24 cellular contexts compared by ENCODE assay signal in the genomic region with DNA sequence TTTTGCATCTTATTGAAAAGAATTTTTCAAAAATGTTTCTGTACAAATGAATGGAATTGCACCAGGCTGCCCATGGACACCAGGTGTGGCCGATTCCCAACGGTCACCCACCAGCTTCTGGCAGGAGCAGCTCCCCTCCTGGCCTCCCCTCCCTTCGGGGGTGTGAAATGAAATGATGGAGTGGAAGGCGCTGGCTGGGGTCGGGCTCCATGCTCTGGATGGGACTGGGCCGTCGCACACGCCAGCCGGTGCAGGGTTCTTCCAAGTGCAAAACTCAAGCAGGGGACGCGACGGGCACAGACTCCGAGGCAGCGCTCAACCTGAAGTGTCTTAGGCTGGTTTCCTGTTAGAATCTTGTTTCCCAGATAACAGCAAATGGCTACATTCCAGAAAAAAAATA. TPM values are rescaled to one million over a fixed set of nuclear protein-coding genes. Genes with fewer than 3 reads are reported as not detected.
"Had no signal": no experiment of that assay in that cellular context is flagged by ENCODE, and none has a peak within 500 bp of the region (broad histone marks: within the 10 kb centered on the region; RNA-seq: fewer than 3 reads in every experiment).

No MANE protein-coding gene starts in this region.

- ATAC-seq: activated CD8-positive, alpha-beta memory T cell treated with anti-CD3 and anti-CD28 coated beads, Interleukin-2, amount 10 ng/mL, durations not matched to agents 7 days and 5 days; naive thymus-derived CD4-positive, alpha-beta T cell; upper lobe of right lung had no signal

- DNase-seq: activated B cell treated with CpG ODN at 0.5 μM for 24 hours; activated CD4-positive, alpha-beta memory T cell treated with anti-CD3 and anti-CD28 coated beads, Interleukin-2, amount 10 ng/mL, durations not matched to agents 7 days and 5 days; activated CD4-positive, alpha-beta T cell treated with anti-CD3 and anti-CD28 coated beads for 4 hours; activated CD8-positive, alpha-beta memory T cell treated with anti-CD3 and anti-CD28 coated beads, Interleukin-2, amount 10 ng/mL, durations not matched to agents 7 days and 5 days; activated naive CD4-positive, alpha-beta T cell treated with Interleukin-2 at 50 U/mL for 16 hours; activated naive CD8-positive, alpha-beta T cell treated with anti-CD3 and anti-CD28 coated beads, Interleukin-2, amount 10 ng/mL, durations not matched to agents 7 days and 5 days; amygdala; caudate nucleus; dorsolateral prefrontal cortex; foreskin melanocyte; left ventricle myocardium inferior; mesenchymal stem cell; naive thymus-derived CD4-positive, alpha-beta T cell; posterior cingulate gyrus; stimulated activated CD8-positive, alpha-beta memory T cell treated with anti-CD3 and anti-CD28 coated beads, Interleukin-4, amount 100 ng/mL, for 48 hours; stimulated activated naive CD4-positive, alpha-beta T cell; upper lobe of right lung had no signal

- H3K27ac ChIP-seq: dorsolateral prefrontal cortex, epithelial cell of prostate, left ventricle myocardium inferior, upper lobe of right lung had no signal

- H3K4me1 ChIP-seq: left ventricle myocardium inferior, upper lobe of right lung had no signal

- H3K9me3 Mint-ChIP-seq: activated B cell treated with CpG ODN at 0.5 μM for 24 hours; activated CD4-positive, alpha-beta memory T cell treated with anti-CD3 and anti-CD28 coated beads, Interleukin-2, amount 10 ng/mL, durations not matched to agents 7 days and 5 days; activated naive CD8-positive, alpha-beta T cell treated with anti-CD3 and anti-CD28 coated beads, Interleukin-2, amount 10 ng/mL, durations not matched to agents 7 days and 5 days; activated T-helper 2 cell treated with anti-CD3 and anti-CD28 coated beads, Interferon-gamma antibody, Interleukin-2, Interleukin-4, amounts not matched to agents 10 μg/mL and 5 μg/mL and 100 μg/mL, durations not matched to agents 14 hours and 24 hours and 36 hours; naive thymus-derived CD4-positive, alpha-beta T cell had no signal

- H3K4me3 Mint-ChIP-seq: activated B cell treated with CpG ODN at 0.5 μM for 24 hours; activated CD4-positive, alpha-beta memory T cell treated with anti-CD3 and anti-CD28 coated beads, Interleukin-2, amount 10 ng/mL, durations not matched to agents 7 days and 5 days; activated CD8-positive, alpha-beta memory T cell treated with anti-CD3 and anti-CD28 coated beads, Interleukin-2, amount 10 ng/mL, durations not matched to agents 7 days and 5 days; activated naive CD8-positive, alpha-beta T cell treated with anti-CD3 and anti-CD28 coated beads, Interleukin-2, amount 10 ng/mL, durations not matched to agents 7 days and 5 days had no signal

- H3K4me3 ChIP-seq: dorsolateral prefrontal cortex, left ventricle myocardium inferior, upper lobe of right lung had no signal

- H3K27me3 Mint-ChIP-seq: activated B cell treated with CpG ODN at 0.5 μM for 24 hours; activated CD4-positive, alpha-beta memory T cell treated with anti-CD3 and anti-CD28 coated beads, Interleukin-2, amount 10 ng/mL, durations not matched to agents 7 days and 5 days; activated CD8-positive, alpha-beta memory T cell treated with anti-CD3 and anti-CD28 coated beads, Interleukin-2, amount 10 ng/mL, durations not matched to agents 7 days and 5 days; activated naive CD8-positive, alpha-beta T cell treated with anti-CD3 and anti-CD28 coated beads, Interleukin-2, amount 10 ng/mL, durations not matched to agents 7 days and 5 days; naive thymus-derived CD4-positive, alpha-beta T cell had no signal

- H3K9me3 ChIP-seq: left ventricle myocardium inferior, neutrophil, upper lobe of right lung had no signal

- H3K4me1 Mint-ChIP-seq: activated B cell treated with CpG ODN at 0.5 μM for 24 hours; activated CD4-positive, alpha-beta memory T cell treated with anti-CD3 and anti-CD28 coated beads, Interleukin-2, amount 10 ng/mL, durations not matched to agents 7 days and 5 days had no signal

- H3K27ac Mint-ChIP-seq: activated B cell treated with CpG ODN at 0.5 μM for 24 hours; activated CD4-positive, alpha-beta memory T cell treated with anti-CD3 and anti-CD28 coated beads, Interleukin-2, amount 10 ng/mL, durations not matched to agents 7 days and 5 days; activated CD8-positive, alpha-beta memory T cell treated with anti-CD3 and anti-CD28 coated beads, Interleukin-2, amount 10 ng/mL, durations not matched to agents 7 days and 5 days; activated naive CD8-positive, alpha-beta T cell treated with anti-CD3 and anti-CD28 coated beads, Interleukin-2, amount 10 ng/mL, durations not matched to agents 7 days and 5 days; activated T-helper 2 cell treated with anti-CD3 and anti-CD28 coated beads, Interferon-gamma antibody, Interleukin-2, Interleukin-4, amounts not matched to agents 10 μg/mL and 5 μg/mL and 100 μg/mL, durations not matched to agents 14 hours and 24 hours and 36 hours had no signal

- H3K27me3 ChIP-seq: dorsolateral prefrontal cortex, neutrophil, upper lobe of right lung had no signal

RNA-seq across cellular contexts. Expression of gene CALR3, which starts 22.1 kb away (rescaled TPM):
- total RNA-seq: activated B cell treated with CpG ODN at 0.5 μM for 24 hours; activated CD4-positive, alpha-beta memory T cell treated with anti-CD3 and anti-CD28 coated beads, Interleukin-2, amount 10 ng/mL, durations not matched to agents 7 days and 5 days; activated CD8-positive, alpha-beta memory T cell treated with anti-CD3 and anti-CD28 coated beads, Interleukin-2, amount 10 ng/mL, durations not matched to agents 7 days and 5 days; activated naive CD8-positive, alpha-beta T cell treated with anti-CD3 and anti-CD28 coated beads, Interleukin-2, amount 10 ng/mL, durations not matched to agents 7 days and 5 days; activated T-helper 2 cell treated with anti-CD3 and anti-CD28 coated beads, Interferon-gamma antibody, Interleukin-2, Interleukin-4, amounts not matched to agents 10 μg/mL and 5 μg/mL and 100 μg/mL, durations not matched to agents 14 hours and 24 hours and 36 hours; fibroblast of lung; kidney epithelial cell; left ventricle myocardium inferior; mucosa of gallbladder; naive thymus-derived CD4-positive, alpha-beta T cell; renal cortical epithelial cell; upper lobe of right lung had no signal
- polyA plus RNA-seq: fibroblast of lung; naive thymus-derived CD4-positive, alpha-beta T cell had no signal
